ENCODE assay signal across 22 cellular contexts in the genomic region with DNA sequence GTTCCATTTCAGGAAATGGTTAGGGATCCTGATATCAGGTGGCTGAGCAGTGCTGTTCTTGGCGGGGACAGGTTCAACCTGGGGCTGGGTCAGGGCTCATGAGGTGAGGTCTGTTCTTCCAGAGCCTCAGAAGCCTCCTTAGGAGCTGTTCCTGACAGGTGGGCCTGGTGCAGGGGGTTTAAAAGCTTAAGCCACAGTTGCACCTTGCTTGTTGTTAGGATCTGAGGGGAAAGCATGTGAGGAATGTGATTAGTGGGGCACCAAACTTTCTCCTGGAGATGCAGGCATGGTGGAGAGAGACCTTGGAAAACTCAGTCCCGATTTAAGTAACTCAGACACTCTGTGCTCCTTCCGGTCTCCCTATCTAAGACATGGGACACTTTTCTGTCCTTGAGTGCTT. TPM values are rescaled to one million over a fixed set of nuclear protein-coding genes. Genes with fewer than 3 reads are reported as not detected.
DNase-seq lines count a peak whose midpoint lies in the region; ATAC-seq and TF ChIP-seq lines count a peak whose summit lies in the region.
"Had no signal": no experiment of that assay in that cellular context is flagged by ENCODE, and none has a peak within 500 bp of the region (broad histone marks: within the 10 kb centered on the region; RNA-seq: fewer than 3 reads in every experiment).

No MANE protein-coding gene starts in this region.

- H3K36me3 Mint-ChIP-seq in natural killer cell treated with Interleukin-12 subunit alpha and Interleukin-12 subunit beta and Interleukin-15 and Interleukin-18, amount 100 ng/mL, for 72 hours = no peaks in the 10 kb centered on the region
- H3K36me3 Mint-ChIP-seq in natural killer cell = no peaks in the 10 kb centered on the region
- no peaks in the 10 kb centered on the region for H3K36me3 Mint-ChIP-seq in endodermal cell (ENCODE audit: low read depth)
- no peaks in the 10 kb centered on the region for H3K36me3 Mint-ChIP-seq in neural progenitor cell
- H3K36me3 Mint-ChIP-seq: CD14-positive monocyte; CD4-positive, alpha-beta memory T cell had no signal

- no peaks in the 10 kb centered on the region for H3F3A ChIP-seq in neural progenitor cell (ENCODE audit: low read depth)

- ATAC-seq in natural killer cell treated with Interleukin-12 subunit alpha and Interleukin-12 subunit beta and Interleukin-15 and Interleukin-18, amount 100 ng/mL, for 72 hours = no peak
- no peak for ATAC-seq in natural killer cell
- ATAC-seq in gastrocnemius medialis = no peak
- ATAC-seq: A549, GM12878, HCT116 had no signal

- no peak overlapping the region for H3K4me3 Mint-ChIP-seq in natural killer cell treated with Interleukin-12 subunit alpha and Interleukin-12 subunit beta and Interleukin-15 and Interleukin-18, amount 100 ng/mL, for 72 hours
- H3K4me3 Mint-ChIP-seq in natural killer cell = no peak overlapping the region
- H3K4me3 Mint-ChIP-seq in endodermal cell = no peak overlapping the region
- no peak overlapping the region for H3K4me3 Mint-ChIP-seq in neural progenitor cell
- H3K4me3 Mint-ChIP-seq: CD14-positive monocyte; CD4-positive, alpha-beta memory T cell; HFFc6 had no signal

- 84 to 88% methylated on average over 3 of the region's 3 CpGs for WGBS in endodermal cell (ENCODE audit: insufficient coverage in 1 of 2, insufficient read length in 1 of 2), 2 experiments

- no peaks in the 10 kb centered on the region for H3K79me2 ChIP-seq in neural progenitor cell (ENCODE audit: low read depth)

- H3K4me3 ChIP-seq in endodermal cell (ENCODE audit: low read length) (no peak overlapping the region), neural progenitor cell (no peak overlapping the region), gastrocnemius medialis (no peak overlapping the region)
- H3K4me3 ChIP-seq: A549, BLaER1, GM12878 had no signal

- TF ChIP-seq POLR2A in gastrocnemius medialis (IDR thresholded peaks at IDR 0.05) = no peak

- H3K4me2 ChIP-seq in neural progenitor cell = peak overlapping the region; percentile 42
- H3K4me2 ChIP-seq: A549 had no signal

- no peak overlapping the region for H3K9ac ChIP-seq in endodermal cell (ENCODE audit: extremely low read depth, low read length, poor library complexity, severe bottlenecking)
- H3K9ac ChIP-seq in neural progenitor cell = no peak overlapping the region
- H3K9ac ChIP-seq: BLaER1 had no signal

- H4K20me1 ChIP-seq in neural progenitor cell (ENCODE audit: low read depth) = no peaks in the 10 kb centered on the region
- H4K20me1 ChIP-seq: BLaER1 had no signal

- H3K27ac ChIP-seq in endodermal cell (ENCODE audit: low read depth, low read length) (no peak overlapping the region), neural progenitor cell (no peak overlapping the region), gastrocnemius medialis (no peak overlapping the region)
- H3K27ac ChIP-seq: 22Rv1, A549, BLaER1 had no signal

- TF ChIP-seq CTCF in natural killer cell (IDR thresholded peaks at IDR 0.05) (no peak), endodermal cell (conservative IDR thresholded peaks at IDR 0.05) (no peak), neural progenitor cell (IDR thresholded peaks at IDR 0.05) (no peak), gastrocnemius medialis (IDR thresholded peaks at IDR 0.05 in 4 of 5, conservative IDR thresholded peaks at IDR 0.05 in 1 of 5) (no peak)

- H3K4me1 ChIP-seq in endodermal cell (ENCODE audit: control insufficient read depth, insufficient read depth, low read length) = peaks cover 15% of the 10 kb centered on the region
- H3K4me1 ChIP-seq in neural progenitor cell = peaks cover 13% of the 10 kb centered on the region
- H3K4me1 ChIP-seq in gastrocnemius medialis = peaks cover 17 to 31% of the 10 kb centered on the region in 2 donors
- H3K4me1 ChIP-seq: A549 had no signal

- H3K27me3 ChIP-seq in endodermal cell (ENCODE audit: control insufficient read depth, insufficient read depth, low read length, poor library complexity, severe bottlenecking) (peaks cover 57% of the 10 kb centered on the region), neural progenitor cell (no peaks in the 10 kb centered on the region), gastrocnemius medialis (no peaks in the 10 kb centered on the region)
- H3K27me3 ChIP-seq: BLaER1 had no signal

- DNase-seq in natural killer cell treated with Interleukin-12 subunit alpha and Interleukin-12 subunit beta and Interleukin-15 and Interleukin-18, amount 100 ng/mL, for 72 hours (ENCODE audit: low spot score) = peak; percentile 0
- DNase-seq in natural killer cell (no peak), endodermal cell (peak; percentile 63), neural progenitor cell (ENCODE audit: low spot score) (no peak), SW480 (ENCODE audit: low spot score) (no peak), gastrocnemius medialis (no peak), EL (no peak)
- DNase-seq in effector CD8-positive, alpha-beta T cell (lab: John Stamatoyannopoulos, UW) = no peak
- DNase-seq: AML-193; CD4-positive, alpha-beta memory T cell; DMS153; DMS79; HFFc6; IMR-90 had no signal

- no peaks in the 10 kb centered on the region for H3K27me3 Mint-ChIP-seq in natural killer cell treated with Interleukin-12 subunit alpha and Interleukin-12 subunit beta and Interleukin-15 and Interleukin-18, amount 100 ng/mL, for 72 hours
- peaks cover 0 to 3% of the 10 kb centered on the region in 2 donors for H3K27me3 Mint-ChIP-seq in natural killer cell (ENCODE audit: low read depth in 2 of 2)
- peaks cover 60% of the 10 kb centered on the region for H3K27me3 Mint-ChIP-seq in endodermal cell (ENCODE audit: insufficient read depth)
- peaks cover 5% of the 10 kb centered on the region for H3K27me3 Mint-ChIP-seq in neural progenitor cell (ENCODE audit: insufficient read depth, low read depth)
- H3K27me3 Mint-ChIP-seq: CD4-positive, alpha-beta memory T cell had no signal

- no peak overlapping the region for H3K27ac Mint-ChIP-seq in natural killer cell treated with Interleukin-12 subunit alpha and Interleukin-12 subunit beta and Interleukin-15 and Interleukin-18, amount 100 ng/mL, for 72 hours
- H3K27ac Mint-ChIP-seq in natural killer cell (no peak overlapping the region), endodermal cell (no peak overlapping the region), neural progenitor cell (no peak overlapping the region)
- H3K27ac Mint-ChIP-seq: HFFc6 had no signal

- no peaks in the 10 kb centered on the region for H3K9me3 ChIP-seq in endodermal cell (ENCODE audit: control insufficient read depth, low read length)
- no peaks in the 10 kb centered on the region for H3K9me3 ChIP-seq in neural progenitor cell (ENCODE audit: low read depth)
- H3K9me3 ChIP-seq in gastrocnemius medialis = no peaks in the 10 kb centered on the region
- H3K9me3 ChIP-seq: A549, BLaER1 had no signal

- H2AFZ ChIP-seq in neural progenitor cell (replicated peaks) = no peak overlapping the region

- in situ Hi-C loops in gastrocnemius medialis (cut with MboI; ENCODE audit: low sequenced_read_pairs in 4 of 4) = no loop called here

- H3K4me1 Mint-ChIP-seq in natural killer cell treated with Interleukin-12 subunit alpha and Interleukin-12 subunit beta and Interleukin-15 and Interleukin-18, amount 100 ng/mL, for 72 hours (ENCODE audit: low read depth in 2 of 2) = no peaks in the 10 kb centered on the region
- H3K4me1 Mint-ChIP-seq in natural killer cell (peaks cover 0 to 11% of the 10 kb centered on the region in 2 donors), endodermal cell (peaks cover 25% of the 10 kb centered on the region), neural progenitor cell (peaks cover 10% of the 10 kb centered on the region)
- H3K4me1 Mint-ChIP-seq: CD14-positive monocyte had no signal

- intact Hi-C loops in natural killer cell (cut with micrococcal nuclease) = no loop called here
- intact Hi-C loops in gastrocnemius medialis (cut with DNase I; ENCODE audit: low total_unique reads) = no loop called here

- no peaks in the 10 kb centered on the region for H3K9me3 Mint-ChIP-seq in natural killer cell treated with Interleukin-12 subunit alpha and Interleukin-12 subunit beta and Interleukin-15 and Interleukin-18, amount 100 ng/mL, for 72 hours
- H3K9me3 Mint-ChIP-seq in natural killer cell (no peaks in the 10 kb centered on the region), endodermal cell (no peaks in the 10 kb centered on the region), neural progenitor cell (no peaks in the 10 kb centered on the region)
- H3K9me3 Mint-ChIP-seq: CD4-positive, alpha-beta memory T cell; HFFc6 had no signal

- H3K36me3 ChIP-seq in endodermal cell (ENCODE audit: control insufficient read depth, insufficient read depth, low read length) (no peaks in the 10 kb centered on the region), neural progenitor cell (no peaks in the 10 kb centered on the region), gastrocnemius medialis (no peaks in the 10 kb centered on the region)
- H3K36me3 ChIP-seq: BLaER1 had no signal

RNA-seq across cellular contexts. Expression of gene CRHR2, which starts 18.7 kb away (rescaled TPM):
- not detected for total RNA-seq in natural killer cell treated with Interleukin-12 subunit alpha and Interleukin-12 subunit beta and Interleukin-15 and Interleukin-18, amount 100 ng/mL, for 72 hours
- total RNA-seq in natural killer cell (not detected), endodermal cell (not detected), neural progenitor cell (ENCODE audit: low replicate concordance) (0.19 TPM in 1 of 2 replicates, not detected in the other), gastrocnemius medialis (under 1 TPM in 2 of 4 donors, not detected in 2; 0.07 to 0.52 TPM)
- polyA plus RNA-seq in endodermal cell (2013, experiment 1 of 2) = 0.11 TPM
- not detected for polyA plus RNA-seq in endodermal cell (2013, experiment 2 of 2)
- total RNA-seq: CD4-positive, alpha-beta memory T cell; Daoy; G401; GM12878; HFFc6; IMR-90 had no signal
- polyA plus RNA-seq: A549; CD14-positive monocyte; CD4-positive, alpha-beta memory T cell; GM12878; IMR-90 had no signal

RNA-seq across cellular contexts. Expression of gene INMT, which starts 51.0 kb away (rescaled TPM):
- total RNA-seq in natural killer cell treated with Interleukin-12 subunit alpha and Interleukin-12 subunit beta and Interleukin-15 and Interleukin-18, amount 100 ng/mL, for 72 hours = under 1 TPM in 1 of 2 donors, not detected in 1; 0.33 TPM
- 1 to 10 TPM in 1 of 3 donors, under 1 TPM in 1, not detected in 1; 0.56 to 1.0 TPM for total RNA-seq in natural killer cell
- total RNA-seq in endodermal cell = 1 to 10 TPM; 3.0 to 3.3 TPM
- polyA plus RNA-seq in endodermal cell (2013, experiment 1 of 2) = 0.85 TPM
- polyA plus RNA-seq in endodermal cell (2013, experiment 2 of 2) = 1.6 TPM
- total RNA-seq in neural progenitor cell (ENCODE audit: low replicate concordance) = 5.0 and 7.8 TPM in 2 replicates
- 1 to 10 TPM; 1.9 to 8.6 (median 5.5) TPM for total RNA-seq in gastrocnemius medialis
- total RNA-seq: HFFc6 had no signal
- polyA plus RNA-seq: A549, CD14-positive monocyte had no signal

Comparison
In these comparisons a context has a peak if more than half of its experiments do, and no peak if none do; other contexts are left out.
1. DNase-seq: peak in natural killer cell treated with Interleukin-12 subunit alpha and Interleukin-12 subunit beta and Interleukin-15 and Interleukin-18, amount 100 ng/mL, for 72 hours (single experiment) and endodermal cell (single experiment); none in natural killer cell (single experiment), neural progenitor cell (single experiment), SW480 (single experiment), effector CD8-positive, alpha-beta T cell (single experiment), gastrocnemius medialis (0 of 2) and EL (single experiment).